ENCODE assay signal across 8 cellular contexts in genomic region chr19:29260477-29261317, GRCh38. TPM values are rescaled to one million over a fixed set of nuclear protein-coding genes. Genes with fewer than 3 reads are reported as not detected.
DNase-seq lines count a peak whose midpoint lies in the region; ATAC-seq and TF ChIP-seq lines count a peak whose summit lies in the region.

No MANE protein-coding gene starts in this region.

- H3K9me3 Mint-ChIP-seq in activated naive CD8-positive, alpha-beta T cell treated with anti-CD3 and anti-CD28 coated beads for 36 hours, result no peaks in the 10 kb centered on the region

- no peaks in the 10 kb centered on the region for H3K4me1 Mint-ChIP-seq in activated naive CD8-positive, alpha-beta T cell treated with anti-CD3 and anti-CD28 coated beads for 36 hours

- peaks cover 23% of the 10 kb centered on the region for H3K27me3 Mint-ChIP-seq in activated naive CD8-positive, alpha-beta T cell treated with anti-CD3 and anti-CD28 coated beads for 36 hours

- peak; percentile 80 for TF ChIP-seq CTCF in 22Rv1 (IDR thresholded peaks at IDR 0.05)

- H3K4me3 Mint-ChIP-seq in activated naive CD8-positive, alpha-beta T cell treated with anti-CD3 and anti-CD28 coated beads for 36 hours, result no peak overlapping the region

- no peak overlapping the region for H3K27ac Mint-ChIP-seq in activated naive CD8-positive, alpha-beta T cell treated with anti-CD3 and anti-CD28 coated beads for 36 hours

- H3K36me3 Mint-ChIP-seq in activated naive CD8-positive, alpha-beta T cell treated with anti-CD3 and anti-CD28 coated beads for 36 hours, result no peaks in the 10 kb centered on the region

- peak; percentile 48 for DNase-seq in ELR (ENCODE audit: low read depth)
- DNase-seq in NCI-H1694 (lab: John Stamatoyannopoulos, UW), result peak; percentile 51
- DNase-seq in activated naive CD8-positive, alpha-beta T cell treated with anti-CD3 and anti-CD28 coated beads for 36 hours, result peak; percentile 53
- DNase-seq in medulla oblongata (ENCODE audit: extremely low spot score), result peak; percentile 27
- no peak for DNase-seq in cortex of kidney (lab: John Stamatoyannopoulos, UW)

- H3K27ac ChIP-seq in 22Rv1, result no peak overlapping the region

- ATAC-seq in GM21381 (IDR thresholded peaks at IDR 0.05; ENCODE audit: unreplicated experiment) (no peak), GM18907 (IDR thresholded peaks at IDR 0.05; ENCODE audit: unreplicated experiment) (no peak)

RNA-seq across cellular contexts. Expression of gene UQCRFS1, which starts 47.7 kb away (rescaled TPM):
- total RNA-seq in activated naive CD8-positive, alpha-beta T cell treated with anti-CD3 and anti-CD28 coated beads for 36 hours, result 10 to 100 TPM; 58.6 to 60.1 TPM
